11 cellular contexts compared by ENCODE assay signal in the genomic region with DNA sequence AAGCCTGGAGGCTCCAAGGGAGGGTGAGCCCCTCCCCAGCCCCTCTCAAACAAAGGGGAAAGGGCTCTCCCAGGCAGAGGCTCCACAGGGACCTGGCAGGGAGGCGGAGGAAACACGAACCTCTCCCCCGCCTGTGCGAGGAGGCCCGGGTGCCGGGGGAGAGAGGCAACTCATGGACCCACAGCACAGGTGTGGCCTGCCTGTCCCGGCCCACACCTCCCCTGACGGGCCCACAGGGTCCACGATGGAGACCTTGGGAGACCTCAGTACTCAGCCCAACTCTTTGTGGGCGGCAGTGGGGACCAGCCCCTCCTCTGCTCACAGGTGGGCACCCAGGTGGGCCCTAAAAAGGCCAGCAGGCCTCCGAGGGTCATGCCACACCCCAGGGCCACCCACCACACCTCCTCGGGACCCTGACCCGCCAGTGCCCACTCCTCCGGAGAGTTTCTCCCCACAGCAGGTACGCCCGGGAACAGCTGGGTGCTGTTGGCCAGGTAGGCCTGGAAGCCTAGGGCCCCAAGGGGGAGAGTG. TPM values are rescaled to one million over a fixed set of nuclear protein-coding genes. Genes with fewer than 3 reads are reported as not detected.
DNase-seq lines count a peak whose midpoint lies in the region; ATAC-seq, FAIRE-seq and TF ChIP-seq lines count a peak whose summit lies in the region.
"Had no signal": no experiment of that assay in that cellular context is flagged by ENCODE, and none has a peak within 500 bp of the region (broad histone marks: within the 10 kb centered on the region; RNA-seq: fewer than 3 reads in every experiment).

No MANE protein-coding gene starts in this region.

- H3K27me3 ChIP-seq in astrocyte (ENCODE audit: insufficient read depth, low read length) (no peaks in the 10 kb centered on the region), hepatocyte (no peaks in the 10 kb centered on the region), gastrocnemius medialis (no peaks in the 10 kb centered on the region)
- no peaks in the 10 kb centered on the region for H3K27me3 ChIP-seq in CD8-positive, alpha-beta memory T cell (ENCODE audit: insufficient read depth, low read length, poor library complexity, severe bottlenecking)

- no peak overlapping the region for H3K4me3 ChIP-seq in astrocyte (ENCODE audit: insufficient read depth, low read depth, low read length)
- no peak overlapping the region for H3K4me3 ChIP-seq in hepatocyte
- H3K4me3 ChIP-seq in gastrocnemius medialis: peak overlapping the region in 1 of 4 donors; percentile 36
- no peak overlapping the region for H3K4me3 ChIP-seq in CD8-positive, alpha-beta memory T cell (ENCODE audit: low read length)

- no peak overlapping the region for H3K4me3 Mint-ChIP-seq in astrocyte (ENCODE audit: unreplicated experiment)
- H3K4me3 Mint-ChIP-seq in CD8-positive, alpha-beta memory T cell: no peak overlapping the region
- H3K4me3 Mint-ChIP-seq: activated CD8-positive, alpha-beta memory T cell treated with anti-CD3 and anti-CD28 coated beads, Interleukin-2, amount 10 ng/mL, durations not matched to agents 7 days and 5 days; B cell; naive thymus-derived CD4-positive, alpha-beta T cell had no signal

- H3K27ac ChIP-seq in astrocyte (ENCODE audit: low read depth, low read length) (peak overlapping the region; percentile 67), hepatocyte (peak overlapping the region; percentile 95), gastrocnemius medialis (peak overlapping the region; percentile 82 to 88 (median 82))
- H3K27ac ChIP-seq in CD8-positive, alpha-beta memory T cell (ENCODE audit: low read depth, low read length): no peak overlapping the region

- intact Hi-C loops in gastrocnemius medialis (cut with DNase I; ENCODE audit: low total_unique reads): no loop called here

- H3K9me3 Mint-ChIP-seq in astrocyte (ENCODE audit: unreplicated experiment): no peaks in the 10 kb centered on the region
- H3K9me3 Mint-ChIP-seq in CD8-positive, alpha-beta memory T cell: no peaks in the 10 kb centered on the region
- H3K9me3 Mint-ChIP-seq: naive thymus-derived CD4-positive, alpha-beta T cell had no signal

- no peak for TF ChIP-seq POLR2A in gastrocnemius medialis (IDR thresholded peaks at IDR 0.05)

- peak overlapping the region; percentile 74 for H3K4me2 ChIP-seq in astrocyte (ENCODE audit: low read length)
- peak overlapping the region; percentile 67 for H3K4me2 ChIP-seq in hepatocyte

- CTCF ChIA-PET in CD8-positive, alpha-beta memory T cell (lab: Charles Lee): no interaction called here

- ATAC-seq in gastrocnemius medialis (no peak), GM19467 (IDR thresholded peaks at IDR 0.05; ENCODE audit: unreplicated experiment) (no peak)
- ATAC-seq: activated CD8-positive, alpha-beta memory T cell treated with anti-CD3 and anti-CD28 coated beads, Interleukin-2, amount 10 ng/mL, durations not matched to agents 7 days and 5 days; naive thymus-derived CD4-positive, alpha-beta T cell had no signal

- WGBS in hepatocyte (ENCODE audit: low lambda C conversion rate, missing lambda C conversion rate): 62% methylated on average over 15 of the region's 16 CpGs

- peaks cover 47% of the 10 kb centered on the region for H3K4me1 ChIP-seq in ES-I3 (ENCODE audit: insufficient read depth, low read length)
- peaks cover 57% of the 10 kb centered on the region for H3K4me1 ChIP-seq in astrocyte (ENCODE audit: insufficient read depth, low read length)
- H3K4me1 ChIP-seq in hepatocyte (ENCODE audit: insufficient read depth): peaks cover 74% of the 10 kb centered on the region
- H3K4me1 ChIP-seq in gastrocnemius medialis: peaks cover 65 to 70% of the 10 kb centered on the region in 2 donors
- H3K4me1 ChIP-seq in CD8-positive, alpha-beta memory T cell (ENCODE audit: insufficient read depth, low read length): no peaks in the 10 kb centered on the region

- H2AFZ ChIP-seq in astrocyte (ENCODE audit: low read depth, low read length) (peak overlapping the region; percentile 15), hepatocyte (no peak overlapping the region)

- DNase-seq in astrocyte (ENCODE audit: low read depth) (no peak), hepatocyte (ENCODE audit: low spot score) (no peak), gastrocnemius medialis (no peak), NK-92 (lab: John Stamatoyannopoulos, UW; ENCODE audit: unreplicated experiment) (no peak), NCI-H82 (lab: John Stamatoyannopoulos, UW) (no peak)
- no peak for DNase-seq in CD8-positive, alpha-beta memory T cell
- DNase-seq: activated CD8-positive, alpha-beta memory T cell treated with anti-CD3 and anti-CD28 coated beads, Interleukin-2, amount 10 ng/mL, durations not matched to agents 7 days and 5 days; naive thymus-derived CD4-positive, alpha-beta T cell had no signal

- no peak for TF ChIP-seq CTCF in astrocyte (IDR thresholded peaks at IDR 0.05; ENCODE audit: insufficient read depth, low read depth, low read length)
- no peak for TF ChIP-seq CTCF in hepatocyte (IDR thresholded peaks at IDR 0.05; ENCODE audit: poor library complexity)
- TF ChIP-seq CTCF in gastrocnemius medialis (IDR thresholded peaks at IDR 0.05 in 4 of 5, conservative IDR thresholded peaks at IDR 0.05 in 1 of 5): no peak

- H3K4me1 Mint-ChIP-seq in astrocyte (ENCODE audit: low read depth, unreplicated experiment): peaks cover 4% of the 10 kb centered on the region
- H3K4me1 Mint-ChIP-seq in CD8-positive, alpha-beta memory T cell: no peaks in the 10 kb centered on the region
- H3K4me1 Mint-ChIP-seq: activated CD8-positive, alpha-beta memory T cell treated with anti-CD3 and anti-CD28 coated beads, Interleukin-2, amount 10 ng/mL, durations not matched to agents 7 days and 5 days; B cell; naive thymus-derived CD4-positive, alpha-beta T cell had no signal

- no peaks in the 10 kb centered on the region for H3K9me2 ChIP-seq in hepatocyte (replicated peaks; ENCODE audit: insufficient read depth)

- H3K9ac ChIP-seq in ES-I3 (ENCODE audit: low read depth, low read length) (peak overlapping the region; percentile 14; the same call in 1 of the 2 replicates), astrocyte (ENCODE audit: low read length) (peak overlapping the region; percentile 67)

- FAIRE-seq in astrocyte (lab: Jason Lieb, UNC): no peak

- no peaks in the 10 kb centered on the region for H3K79me2 ChIP-seq in astrocyte (ENCODE audit: insufficient read depth, low read length)
- peaks cover 70% of the 10 kb centered on the region for H3K79me2 ChIP-seq in hepatocyte

- peak overlapping the region; percentile 26 for H3K27ac Mint-ChIP-seq in astrocyte (ENCODE audit: unreplicated experiment)
- H3K27ac Mint-ChIP-seq in CD8-positive, alpha-beta memory T cell: no peak overlapping the region
- H3K27ac Mint-ChIP-seq: activated CD8-positive, alpha-beta memory T cell treated with anti-CD3 and anti-CD28 coated beads, Interleukin-2, amount 10 ng/mL, durations not matched to agents 7 days and 5 days; B cell; naive thymus-derived CD4-positive, alpha-beta T cell had no signal

- H4K20me1 ChIP-seq in astrocyte (ENCODE audit: insufficient read depth, low read length): no peaks in the 10 kb centered on the region
- peaks cover 3% of the 10 kb centered on the region for H4K20me1 ChIP-seq in hepatocyte (ENCODE audit: insufficient read depth, poor library complexity, severe bottlenecking)

- no peaks in the 10 kb centered on the region for H3K36me3 Mint-ChIP-seq in astrocyte (ENCODE audit: low read depth, unreplicated experiment)
- no peaks in the 10 kb centered on the region for H3K36me3 Mint-ChIP-seq in CD8-positive, alpha-beta memory T cell
- H3K36me3 Mint-ChIP-seq: activated CD8-positive, alpha-beta memory T cell treated with anti-CD3 and anti-CD28 coated beads, Interleukin-2, amount 10 ng/mL, durations not matched to agents 7 days and 5 days; naive thymus-derived CD4-positive, alpha-beta T cell had no signal

- H3K9me3 ChIP-seq in ES-I3 (ENCODE audit: control insufficient read depth, insufficient read depth, low read length): no peaks in the 10 kb centered on the region; the same call in 1 of the 2 replicates
- no peaks in the 10 kb centered on the region for H3K9me3 ChIP-seq in astrocyte (ENCODE audit: insufficient read depth, low read depth, low read length)
- no peaks in the 10 kb centered on the region for H3K9me3 ChIP-seq in hepatocyte (ENCODE audit: low read depth)
- no peaks in the 10 kb centered on the region for H3K9me3 ChIP-seq in gastrocnemius medialis
- no peaks in the 10 kb centered on the region for H3K9me3 ChIP-seq in CD8-positive, alpha-beta memory T cell (ENCODE audit: low read length)

- no peaks in the 10 kb centered on the region for H3K27me3 Mint-ChIP-seq in astrocyte (ENCODE audit: low read depth, unreplicated experiment)
- H3K27me3 Mint-ChIP-seq in CD8-positive, alpha-beta memory T cell: no peaks in the 10 kb centered on the region
- H3K27me3 Mint-ChIP-seq: activated CD8-positive, alpha-beta memory T cell treated with anti-CD3 and anti-CD28 coated beads, Interleukin-2, amount 10 ng/mL, durations not matched to agents 7 days and 5 days; B cell; naive thymus-derived CD4-positive, alpha-beta T cell had no signal

- in situ Hi-C loops in gastrocnemius medialis (cut with MboI; ENCODE audit: low sequenced_read_pairs in 4 of 4): no loop called here

- POLR2A ChIA-PET in CD8-positive, alpha-beta memory T cell (lab: Charles Lee): no interaction called here

- H3K36me3 ChIP-seq in ES-I3 (ENCODE audit: insufficient read depth, low read length) (peaks cover 28% of the 10 kb centered on the region), astrocyte (ENCODE audit: insufficient read depth, low read length) (no peaks in the 10 kb centered on the region), hepatocyte (replicated peaks; ENCODE audit: insufficient read depth, low read depth) (no peaks in the 10 kb centered on the region), gastrocnemius medialis (no peaks in the 10 kb centered on the region)
- H3K36me3 ChIP-seq in CD8-positive, alpha-beta memory T cell (ENCODE audit: insufficient read depth, low read length): no peaks in the 10 kb centered on the region

RNA-seq across cellular contexts. Expression of a gene that starts 12.2 kb away (rescaled TPM):
- total RNA-seq in astrocyte (285 and 350 TPM in 2 replicates), hepatocyte (44.6 and 71.3 TPM in 2 replicates), gastrocnemius medialis (10 to 100 TPM; 13.0 to 35.8 (median 22.7) TPM)
- 252 and 313 TPM in 2 replicates for polyA plus RNA-seq in hepatocyte
- under 1 TPM; 0.13 to 0.78 TPM for total RNA-seq in CD8-positive, alpha-beta memory T cell
- polyA plus RNA-seq in CD8-positive, alpha-beta memory T cell: not detected
- polyA plus RNA-seq: naive thymus-derived CD4-positive, alpha-beta T cell had no signal

RNA-seq across cellular contexts. Expression of a gene that starts 32.0 kb away (rescaled TPM):
- total RNA-seq in astrocyte (1,126 and 1,251 TPM in 2 replicates), hepatocyte (1,754 and 2,772 TPM in 2 replicates), gastrocnemius medialis (1,000 to 10,000 TPM; 1,167 to 4,037 (median 2,295) TPM)
- 444 and 460 TPM in 2 replicates for polyA plus RNA-seq in hepatocyte
- total RNA-seq in CD8-positive, alpha-beta memory T cell: 1,000 to 10,000 TPM; 2,034 to 2,072 TPM
- polyA plus RNA-seq in CD8-positive, alpha-beta memory T cell: 2,161 TPM

RNA-seq across cellular contexts. Expression of a gene that starts 52.1 kb away (rescaled TPM):
- total RNA-seq in astrocyte (123 and 125 TPM in 2 replicates), hepatocyte (103 and 116 TPM in 2 replicates), gastrocnemius medialis (100 to 1,000 TPM; 389 to 644 (median 611) TPM)
- polyA plus RNA-seq in hepatocyte: 143 and 144 TPM in 2 replicates
- total RNA-seq in CD8-positive, alpha-beta memory T cell: 100 to 1,000 TPM; 159 to 166 TPM
- polyA plus RNA-seq in CD8-positive, alpha-beta memory T cell: 101 TPM

RNA-seq across cellular contexts. Expression of a gene that starts 52.2 kb away (rescaled TPM):
- total RNA-seq in astrocyte: 4.4 and 5.4 TPM in 2 replicates
- 8.6 and 12.0 TPM in 2 replicates for total RNA-seq in hepatocyte
- 17.7 and 19.1 TPM in 2 replicates for polyA plus RNA-seq in hepatocyte
- 1 to 10 TPM; 3.6 to 9.3 (median 4.2) TPM for total RNA-seq in gastrocnemius medialis
- total RNA-seq in CD8-positive, alpha-beta memory T cell: 1 to 10 TPM; 8.6 to 9.2 TPM
- polyA plus RNA-seq in CD8-positive, alpha-beta memory T cell: 3.2 TPM

Comparison
In these comparisons a context has a peak if more than half of its experiments do, and no peak if none do; other contexts are left out.
1. RNA of a gene that starts 12.2 kb away (total RNA-seq): 285 to 350 TPM in astrocyte, 44.6 to 71.3 TPM in hepatocyte and 13.0 to 35.8 TPM in gastrocnemius medialis; 0.13 to 0.78 TPM in CD8-positive, alpha-beta memory T cell; every median in the first group is over 4 times any median in the second.